In genomic region chr11:65538915-65539374, GRCh38 we compare ENCODE assay signal across 13 cellular contexts. TPM values are rescaled to one million over a fixed set of nuclear protein-coding genes. Genes with fewer than 3 reads are reported as not detected.
DNase-seq lines count a peak whose midpoint lies in the region; ATAC-seq and TF ChIP-seq lines count a peak whose summit lies in the region.
"Had no signal": no experiment of that assay in that cellular context is flagged by ENCODE, and none has a peak within 500 bp of the region (broad histone marks: within the 10 kb centered on the region; RNA-seq: fewer than 3 reads in every experiment).

No MANE protein-coding gene starts in this region.

- WGBS in HUES64: 5% methylated on average over 56 of the region's 56 CpGs
- WGBS in suprapubic skin: 48% methylated on average over 28 of the region's 56 CpGs

- peaks cover 51% of the 10 kb centered on the region for H3K27me3 ChIP-seq in HUES64 (ENCODE audit: insufficient read depth, low read length)
- no peaks in the 10 kb centered on the region for H3K27me3 ChIP-seq in dorsolateral prefrontal cortex
- no peaks in the 10 kb centered on the region for H3K27me3 ChIP-seq in suprapubic skin

- TF ChIP-seq POLR2A in suprapubic skin (IDR thresholded peaks at IDR 0.05): no peak

- H3K9me3 Mint-ChIP-seq in activated T-helper 1 cell treated with anti-CD3 and anti-CD28 coated beads, Interleukin-12 subunit alpha, Interleukin-12 subunit beta, Interleukin-2, Interleukin-4 antibody, amounts not matched to agents 30 ng/mL and 10 ng/mL and 1 ng/mL, durations not matched to agents 14 hours and 24 hours and 36 hours: no peaks in the 10 kb centered on the region
- H3K9me3 Mint-ChIP-seq: HFFc6; stimulated activated naive CD8-positive, alpha-beta T cell treated with anti-CD3 and anti-CD28 coated beads, Interleukin-15, Interleukin-2, amounts not matched to agents 100 ng/mL and 50 ng/mL, for 24 hours had no signal

- TF ChIP-seq EP300 in suprapubic skin (IDR thresholded peaks at IDR 0.05): no peak

- intact Hi-C loops in dorsolateral prefrontal cortex (cut with DNase I): loop anchor here in 1 of 2 donors (10.0 kb wide), 1 partner anchor 56 kb away; the partner anchor contains the start of gene KCNK7
- intact Hi-C loops in activated T-helper 1 cell treated with anti-CD3 and anti-CD28 coated beads, Interleukin-12 subunit alpha, Interleukin-12 subunit beta, Interleukin-2, Interleukin-4 antibody, amounts not matched to agents 30 ng/mL and 10 ng/mL and 1 ng/mL, durations not matched to agents 14 hours and 24 hours and 36 hours (cut with micrococcal nuclease): no loop called here

- no peak for ATAC-seq in GM18517 (IDR thresholded peaks at IDR 0.05; ENCODE audit: unreplicated experiment)

- no peak overlapping the region for H3K27ac Mint-ChIP-seq in activated T-helper 1 cell treated with anti-CD3 and anti-CD28 coated beads, Interleukin-12 subunit alpha, Interleukin-12 subunit beta, Interleukin-2, Interleukin-4 antibody, amounts not matched to agents 30 ng/mL and 10 ng/mL and 1 ng/mL, durations not matched to agents 14 hours and 24 hours and 36 hours
- H3K27ac Mint-ChIP-seq: activated naive CD8-positive, alpha-beta T cell; HFFc6; stimulated activated naive CD8-positive, alpha-beta T cell treated with anti-CD3 and anti-CD28 coated beads, Interleukin-15, Interleukin-2, amounts not matched to agents 100 ng/mL and 50 ng/mL, for 24 hours had no signal

- DNase-seq in dorsolateral prefrontal cortex (no peak), islet precursor cell (peak; percentile 68), suprapubic skin (ENCODE audit: low spot score in 2 of 2) (peak in 1 of 2 donors; percentile 74)
- no peak for DNase-seq in activated T-helper 1 cell treated with anti-CD3 and anti-CD28 coated beads, Interleukin-12 subunit alpha, Interleukin-12 subunit beta, Interleukin-2, Interleukin-4 antibody, amounts not matched to agents 30 ng/mL and 10 ng/mL and 1 ng/mL, durations not matched to agents 14 hours and 24 hours and 36 hours (ENCODE audit: low spot score)
- DNase-seq in NK-92 treated with Interleukin-12 subunit alpha and Interleukin-12 subunit beta, amount 100 ng/mL, for 24 hours (lab: John Stamatoyannopoulos, UW): no peak
- DNase-seq: activated CD4-positive, CD25-positive, alpha-beta regulatory T cell; activated CD8-positive, alpha-beta memory T cell treated with anti-CD3 and anti-CD28 coated beads, Interleukin-2, amount 50 U/mL, for 48 hours; HFFc6; OCI-M1 had no signal

- peak overlapping the region; percentile 83 for H3K4me3 ChIP-seq in HUES64 (ENCODE audit: low read length)
- peak overlapping the region in 24 of 59 donors; percentile 36 to 84 (median 66) for H3K4me3 ChIP-seq in dorsolateral prefrontal cortex
- peak overlapping the region; percentile 61 for H3K4me3 ChIP-seq in suprapubic skin

- peak overlapping the region; percentile 27; the same call in 1 of the 2 replicates for H3K9ac ChIP-seq in HUES64 (ENCODE audit: low read depth, low read length)

- TF ChIP-seq CTCF in dorsolateral prefrontal cortex (IDR thresholded peaks at IDR 0.05 in 54 of 56, conservative IDR thresholded peaks at IDR 0.05 in 2 of 56; ENCODE audit: low read depth in 1 of 56, partially characterized antibody in 56 of 56) (no peak), suprapubic skin (IDR thresholded peaks at IDR 0.05) (no peak)

- H3K27me3 Mint-ChIP-seq in activated T-helper 1 cell treated with anti-CD3 and anti-CD28 coated beads, Interleukin-12 subunit alpha, Interleukin-12 subunit beta, Interleukin-2, Interleukin-4 antibody, amounts not matched to agents 30 ng/mL and 10 ng/mL and 1 ng/mL, durations not matched to agents 14 hours and 24 hours and 36 hours (ENCODE audit: insufficient read depth): no peaks in the 10 kb centered on the region
- H3K27me3 Mint-ChIP-seq: activated naive CD8-positive, alpha-beta T cell; stimulated activated naive CD8-positive, alpha-beta T cell treated with anti-CD3 and anti-CD28 coated beads, Interleukin-15, Interleukin-2, amounts not matched to agents 100 ng/mL and 50 ng/mL, for 24 hours had no signal

- H3K4me3 Mint-ChIP-seq in activated T-helper 1 cell treated with anti-CD3 and anti-CD28 coated beads, Interleukin-12 subunit alpha, Interleukin-12 subunit beta, Interleukin-2, Interleukin-4 antibody, amounts not matched to agents 30 ng/mL and 10 ng/mL and 1 ng/mL, durations not matched to agents 14 hours and 24 hours and 36 hours: no peak overlapping the region
- H3K4me3 Mint-ChIP-seq: HFFc6; stimulated activated naive CD8-positive, alpha-beta T cell treated with anti-CD3 and anti-CD28 coated beads, Interleukin-15, Interleukin-2, amounts not matched to agents 100 ng/mL and 50 ng/mL, for 24 hours had no signal

- H3K36me3 Mint-ChIP-seq in activated T-helper 1 cell treated with anti-CD3 and anti-CD28 coated beads, Interleukin-12 subunit alpha, Interleukin-12 subunit beta, Interleukin-2, Interleukin-4 antibody, amounts not matched to agents 30 ng/mL and 10 ng/mL and 1 ng/mL, durations not matched to agents 14 hours and 24 hours and 36 hours (ENCODE audit: low read depth): peaks cover 10% of the 10 kb centered on the region

- peaks cover 23% of the 10 kb centered on the region for H3K36me3 ChIP-seq in HUES64 (ENCODE audit: insufficient read depth, low read length)
- peaks cover 43% of the 10 kb centered on the region for H3K36me3 ChIP-seq in suprapubic skin

- H3K9me3 ChIP-seq in HUES64 (ENCODE audit: insufficient read depth, low read depth, low read length) (no peaks in the 10 kb centered on the region), suprapubic skin (no peaks in the 10 kb centered on the region)

- H3K4me1 ChIP-seq in HUES64 (ENCODE audit: insufficient read depth, low read length): peaks cover 3% of the 10 kb centered on the region; the same call in 1 of the 2 replicates
- H3K4me1 ChIP-seq in suprapubic skin: peaks cover 33% of the 10 kb centered on the region

- H3K4me1 Mint-ChIP-seq in activated T-helper 1 cell treated with anti-CD3 and anti-CD28 coated beads, Interleukin-12 subunit alpha, Interleukin-12 subunit beta, Interleukin-2, Interleukin-4 antibody, amounts not matched to agents 30 ng/mL and 10 ng/mL and 1 ng/mL, durations not matched to agents 14 hours and 24 hours and 36 hours (ENCODE audit: low read depth): peaks cover 12% of the 10 kb centered on the region

- no peak overlapping the region for H3K27ac ChIP-seq in HUES64 (ENCODE audit: low read depth, low read length)
- peak overlapping the region in 40 of 59 donors; percentile 14 to 99 (median 95) for H3K27ac ChIP-seq in dorsolateral prefrontal cortex
- peak overlapping the region; percentile 95 for H3K27ac ChIP-seq in suprapubic skin

RNA-seq across cellular contexts. Expression of gene SCYL1, which starts 14.1 kb away (rescaled TPM):
- polyA plus RNA-seq in HUES64 (2013, experiment 1 of 2): 39.3 TPM
- 42.5 TPM for polyA plus RNA-seq in HUES64 (2013, experiment 2 of 2)
- total RNA-seq in dorsolateral prefrontal cortex (100 to 1,000 TPM in 34 of 120 experiments, 10 to 100 TPM in 86; 71.5 to 120 (median 93.9) TPM), suprapubic skin (10 to 100 TPM; 63.2 to 83.6 (median 78.4) TPM)
- total RNA-seq in activated T-helper 1 cell treated with anti-CD3 and anti-CD28 coated beads, Interleukin-12 subunit alpha, Interleukin-12 subunit beta, Interleukin-2, Interleukin-4 antibody, amounts not matched to agents 30 ng/mL and 10 ng/mL and 1 ng/mL, durations not matched to agents 14 hours and 24 hours and 36 hours: 103 and 109 TPM in 2 replicates

RNA-seq across cellular contexts. Expression of gene LTBP3, which starts 19.2 kb away (rescaled TPM):
- polyA plus RNA-seq in HUES64 (2013, experiment 1 of 2): 5.0 TPM
- polyA plus RNA-seq in HUES64 (2013, experiment 2 of 2): 7.1 TPM
- total RNA-seq in dorsolateral prefrontal cortex (100 to 1,000 TPM in 117 of 120 experiments, 10 to 100 TPM in 3; 97.2 to 228 (median 145) TPM), suprapubic skin (10 to 100 TPM; 65.1 to 86.7 (median 71.0) TPM)
- 97.9 and 103 TPM in 2 replicates for total RNA-seq in activated T-helper 1 cell treated with anti-CD3 and anti-CD28 coated beads, Interleukin-12 subunit alpha, Interleukin-12 subunit beta, Interleukin-2, Interleukin-4 antibody, amounts not matched to agents 30 ng/mL and 10 ng/mL and 1 ng/mL, durations not matched to agents 14 hours and 24 hours and 36 hours

RNA-seq across cellular contexts. Expression of gene ZNRD2, which starts 31.3 kb away (rescaled TPM):
- polyA plus RNA-seq in HUES64 (2013, experiment 1 of 2): 58.0 TPM
- 49.1 TPM for polyA plus RNA-seq in HUES64 (2013, experiment 2 of 2)
- 10 to 100 TPM; 22.6 to 74.8 (median 38.1) TPM for total RNA-seq in dorsolateral prefrontal cortex
- 10 to 100 TPM; 60.9 to 97.4 (median 77.9) TPM for total RNA-seq in suprapubic skin
- 94.6 and 96.9 TPM in 2 replicates for total RNA-seq in activated T-helper 1 cell treated with anti-CD3 and anti-CD28 coated beads, Interleukin-12 subunit alpha, Interleukin-12 subunit beta, Interleukin-2, Interleukin-4 antibody, amounts not matched to agents 30 ng/mL and 10 ng/mL and 1 ng/mL, durations not matched to agents 14 hours and 24 hours and 36 hours

RNA-seq across cellular contexts. Expression of gene FAM89B, which starts 33.4 kb away (rescaled TPM):
- polyA plus RNA-seq in HUES64 (2013, experiment 1 of 2): 20.7 TPM
- polyA plus RNA-seq in HUES64 (2013, experiment 2 of 2): 24.2 TPM
- total RNA-seq in dorsolateral prefrontal cortex (100 to 1,000 TPM in 1 of 120 experiments, 10 to 100 TPM in 119; 35.7 to 101 (median 59.6) TPM), suprapubic skin (100 to 1,000 TPM in 1 of 4 donors, 10 to 100 TPM in 3; 45.2 to 103 (median 72.0) TPM)
- total RNA-seq in activated T-helper 1 cell treated with anti-CD3 and anti-CD28 coated beads, Interleukin-12 subunit alpha, Interleukin-12 subunit beta, Interleukin-2, Interleukin-4 antibody, amounts not matched to agents 30 ng/mL and 10 ng/mL and 1 ng/mL, durations not matched to agents 14 hours and 24 hours and 36 hours: 50.4 and 50.6 TPM in 2 replicates

RNA-seq across cellular contexts. Expression of gene EHBP1L1, which starts 36.9 kb away (rescaled TPM):
- 2.9 TPM for polyA plus RNA-seq in HUES64 (2013, experiment 1 of 2)
- polyA plus RNA-seq in HUES64 (2013, experiment 2 of 2): 4.2 TPM
- total RNA-seq in dorsolateral prefrontal cortex: 10 to 100 TPM; 17.3 to 49.0 (median 28.4) TPM
- total RNA-seq in suprapubic skin: 100 to 1,000 TPM in 1 of 4 donors, 10 to 100 TPM in 3; 40.3 to 150 (median 56.2) TPM
- 168 and 178 TPM in 2 replicates for total RNA-seq in activated T-helper 1 cell treated with anti-CD3 and anti-CD28 coated beads, Interleukin-12 subunit alpha, Interleukin-12 subunit beta, Interleukin-2, Interleukin-4 antibody, amounts not matched to agents 30 ng/mL and 10 ng/mL and 1 ng/mL, durations not matched to agents 14 hours and 24 hours and 36 hours
